8 cellular contexts compared by ENCODE assay signal in the genomic region with DNA sequence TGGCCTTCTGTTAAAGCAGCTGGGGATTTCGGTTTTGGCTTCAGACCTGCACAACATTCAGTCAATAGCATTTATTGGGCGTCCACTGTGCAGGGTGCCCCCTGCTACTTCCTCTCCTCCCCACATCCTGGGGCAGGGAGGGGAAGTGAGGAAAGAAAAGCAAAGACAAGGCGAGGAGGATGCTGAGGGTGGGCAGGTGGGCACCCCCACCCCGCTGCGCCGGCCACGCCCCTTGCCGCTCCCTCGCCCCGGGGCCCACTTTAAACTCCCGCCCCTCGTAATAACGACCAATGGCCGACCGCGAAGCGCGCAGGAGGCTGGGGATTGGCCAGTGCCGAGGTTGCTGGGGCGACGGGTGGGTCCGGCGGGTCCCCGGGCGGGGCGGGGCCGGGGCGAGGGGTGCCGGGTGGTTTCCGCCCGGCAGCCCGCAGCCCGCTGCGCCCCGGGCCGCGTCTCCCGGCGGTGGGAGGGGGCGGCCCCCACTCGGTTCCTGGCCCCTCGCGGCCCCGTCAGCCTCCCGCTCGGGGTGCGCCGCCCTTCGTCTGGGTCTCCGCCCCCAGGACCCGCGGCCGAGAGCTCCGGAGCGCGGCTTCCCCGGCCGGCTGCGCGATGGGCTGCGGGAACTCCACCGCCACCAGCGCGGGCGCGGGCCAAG. TPM values are rescaled to one million over a fixed set of nuclear protein-coding genes. Genes with fewer than 3 reads are reported as not detected.
DNase-seq lines count a peak whose midpoint lies in the region; ATAC-seq and TF ChIP-seq lines count a peak whose summit lies in the region.

Gene C12orf75 (plus strand): TSS at position 409 of the 655 bp plus-strand sequence. CDS start 201 bp downstream, at position 610.

- H3K36me3 ChIP-seq in BE2C: no peaks in the 10 kb centered on the region
- no peaks in the 10 kb centered on the region for H3K36me3 ChIP-seq in colonic mucosa

- H3K27me3 ChIP-seq in BE2C (peaks cover 12% of the 10 kb centered on the region), colonic mucosa (no peaks in the 10 kb centered on the region)

- intact Hi-C loops in colonic mucosa (cut with DNase I): no loop called here

- peak within 1 kb of the TSS; percentile 43 for H3K27ac ChIP-seq in colonic mucosa

- ATAC-seq in HG03378 (IDR thresholded peaks at IDR 0.05; ENCODE audit: unreplicated experiment): peak; percentile 78

- DNase-seq in BE2C (peak; percentile 89), GM19238 (ENCODE audit: insufficient read length, low spot score) (peak; percentile 90), NCI-H460 (ENCODE audit: extremely low read depth, low read depth) (peak; percentile 69), colonic mucosa (peak; percentile 92), left kidney (ENCODE audit: low read depth, low spot score) (peak; percentile 94)
- DNase-seq in activated CD4-positive, alpha-beta T cell treated with anti-CD3 and anti-CD28 coated beads for 4 hours: peak; percentile 78 to 79
- peak; percentile 84 to 90 for DNase-seq in stimulated activated CD4-positive, alpha-beta T cell treated with anti-CD3 and anti-CD28 coated beads, Interleukin-2, amount 100 ng/mL, for 24 hours

- no peak for TF ChIP-seq CTCF in BE2C (IDR thresholded peaks at IDR 0.05; ENCODE audit: low read depth, low read length)
- no peak for TF ChIP-seq CTCF in colonic mucosa (IDR thresholded peaks at IDR 0.05)

- H3K9ac ChIP-seq in colonic mucosa (ENCODE audit: low read depth in 2 of 2, low read length in 2 of 2): peak within 1 kb of the TSS; percentile 49 to 62

- H3K9me3 ChIP-seq in BE2C (no peaks in the 10 kb centered on the region), colonic mucosa (no peaks in the 10 kb centered on the region)

- no peaks in the 10 kb centered on the region for H3K4me1 ChIP-seq in BE2C
- no peaks in the 10 kb centered on the region for H3K4me1 ChIP-seq in colonic mucosa

- H3K4me3 ChIP-seq in BE2C (ENCODE audit: low read depth, low read length): peak within 1 kb of the TSS; percentile 60
- H3K4me3 ChIP-seq in colonic mucosa: peak within 1 kb of the TSS; percentile 88

RNA-seq across cellular contexts. Expression of gene C12orf75, which starts in this region (rescaled TPM):
- polyA plus RNA-seq in BE2C (2012; ENCODE audit: insufficient read depth, insufficient read length, low read depth): 1.7 TPM
- total RNA-seq in NCI-H460 (2014; rRNA removed; shearing (Covaris generic)): 60.3 and 61.8 TPM in 2 replicates
- 50.3 and 57.2 TPM in 2 replicates for polyA plus RNA-seq in NCI-H460 (2014; cell fraction: nucleus; rRNA removed)
- total RNA-seq in colonic mucosa: 100 to 1,000 TPM in 1 of 2 donors, 10 to 100 TPM in 1; 77.9 to 109 TPM

Comparison
In these comparisons a context has a peak if more than half of its experiments do, and no peak if none do; other contexts are left out.
1. Peak in every context shown above with its lines: DNase-seq, ATAC-seq, H3K4me3 ChIP-seq and H3K27ac ChIP-seq.